ENCODE assay signal across 8 cellular contexts in genomic region chr1:117758444-117759316, GRCh38.
DNase-seq lines count a peak whose midpoint lies in the region; ATAC-seq, FAIRE-seq and TF ChIP-seq lines count a peak whose summit lies in the region.

No MANE protein-coding gene starts in this region.

- H3K9me3 ChIP-seq in BLaER1 treated with 17β-estradiol and CSF1 and Interleukin-3, amounts not matched to agents 10 nM and 100 nM (replicated peaks in 1 of 11), result peaks cover 0 to 8% (median 0%) of the 10 kb centered on the region in 11 experiments; a peak in 1 of 22 replicates
- H3K9me3 ChIP-seq in muscle layer of duodenum (ENCODE audit: control insufficient read depth in 1 of 2, low read length in 2 of 2), result no peaks in the 10 kb centered on the region

- peaks cover 10 to 24% (median 17%) of the 10 kb centered on the region in 10 experiments; a peak in 19 of 20 replicates for H3K4me1 ChIP-seq in BLaER1 treated with 17β-estradiol and CSF1 and Interleukin-3, amounts not matched to agents 10 nM and 100 nM
- H3K4me1 ChIP-seq in muscle layer of duodenum (ENCODE audit: control insufficient read depth in 1 of 2, insufficient read depth in 2 of 2, low read length in 2 of 2), result peaks cover 0 to 3% of the 10 kb centered on the region in 2 donors

- ATAC-seq in GM19351 (IDR thresholded peaks at IDR 0.05; ENCODE audit: unreplicated experiment), result peak; percentile 81

- H3K4me3 ChIP-seq in BLaER1 treated with 17β-estradiol and CSF1 and Interleukin-3, amounts not matched to agents 10 nM and 100 nM, result peak overlapping the region in 5 of 10 experiments; percentile 12 to 51 (median 42); a peak in 6 of 20 replicates
- H3K4me3 ChIP-seq in epithelial cell of esophagus (ENCODE audit: low read length) (peak overlapping the region; percentile 35), muscle layer of duodenum (ENCODE audit: low read depth in 1 of 2, low read length in 2 of 2) (peak overlapping the region; percentile 61 to 62)

- no peaks in the 10 kb centered on the region for H3K36me3 ChIP-seq in BLaER1 treated with 17β-estradiol and CSF1 and Interleukin-3, amounts not matched to agents 10 nM and 100 nM
- no peaks in the 10 kb centered on the region for H3K36me3 ChIP-seq in muscle layer of duodenum (ENCODE audit: control insufficient read depth in 1 of 2, insufficient read depth in 2 of 2, low read length in 2 of 2)

- H3K4me2 ChIP-seq in BLaER1 treated with 17β-estradiol and CSF1 and Interleukin-3, amounts not matched to agents 10 nM and 100 nM, result peak overlapping the region; percentile 45 to 90 (median 68)

- no peaks in the 10 kb centered on the region for H4K20me1 ChIP-seq in BLaER1 treated with 17β-estradiol and CSF1 and Interleukin-3, amounts not matched to agents 10 nM and 100 nM

- no peaks in the 10 kb centered on the region for H3K27me3 ChIP-seq in BLaER1 treated with 17β-estradiol and CSF1 and Interleukin-3, amounts not matched to agents 10 nM and 100 nM
- H3K27me3 ChIP-seq in muscle layer of duodenum (ENCODE audit: low read depth, low read length), result no peaks in the 10 kb centered on the region

- peak; percentile 59 for DNase-seq in HTR-8/SVneo (ENCODE audit: insufficient read length, low spot score)
- peak; percentile 60 to 63 for DNase-seq in NOMO-1 (lab: John Stamatoyannopoulos, UW; ENCODE audit: unreplicated experiment in 2 of 2)
- DNase-seq in activated CD8-positive, alpha-beta memory T cell treated with anti-CD3 and anti-CD28 coated beads, Interleukin-2, amount 50 U/mL, for 24 hours (ENCODE audit: extremely low read depth), result peak; percentile 39
- DNase-seq in epithelial cell of esophagus (ENCODE audit: low read depth), result peak; percentile 78
- peak; percentile 76 for DNase-seq in stimulated activated CD8-positive, alpha-beta memory T cell treated with anti-CD3 and anti-CD28 coated beads, Interleukin-4, amount 100 ng/mL, for 48 hours

- H3K9ac ChIP-seq in BLaER1 treated with 17β-estradiol and CSF1 and Interleukin-3, amounts not matched to agents 10 nM and 100 nM, result peak overlapping the region in 3 of 11 experiments; percentile 4 to 54 (median 42); a peak in 4 of 22 replicates

- peak; percentile 83 for TF ChIP-seq CTCF in epithelial cell of esophagus (IDR thresholded peaks at IDR 0.05; ENCODE audit: insufficient read depth, low read depth, low read length, missing control alignments)

- no peak overlapping the region for H3K27ac ChIP-seq in BLaER1 treated with 17β-estradiol and CSF1 and Interleukin-3, amounts not matched to agents 10 nM and 100 nM
- H3K27ac ChIP-seq in muscle layer of duodenum (ENCODE audit: low read length), result no peak overlapping the region

- peak; percentile 52 for FAIRE-seq in HTR-8/SVneo (lab: Jason Lieb, UNC)
